In genomic region chr4:107379054-107379869, GRCh38 we compare ENCODE assay signal across 12 cellular contexts.
A peak's percentile ranks its signal among the peaks of the same experiment; 100 is the strongest.
DNase-seq lines count a peak whose midpoint lies in the region; ATAC-seq and TF ChIP-seq lines count a peak whose summit lies in the region.
"Had no signal": no experiment of that assay in that cellular context is flagged by ENCODE, and none has a peak within 500 bp of the region (broad histone marks: within the 10 kb centered on the region; RNA-seq: fewer than 3 reads in every experiment).

No MANE protein-coding gene starts in this region.

- no peaks in the 10 kb centered on the region for H4K20me1 ChIP-seq in Karpas-422 (ENCODE audit: insufficient read depth, low read depth, low read length)

- POLR2A ChIA-PET in AG04449 (lab: Yijun Ruan, JAX) = no interaction called here

- H3K9ac ChIP-seq in Karpas-422 (ENCODE audit: low read length) = no peak overlapping the region

- no peak overlapping the region for H3K4me2 ChIP-seq in Karpas-422 (ENCODE audit: low read depth, low read length, poor library complexity, severe bottlenecking)

- H3K36me3 ChIP-seq in kidney epithelial cell (ENCODE audit: control insufficient read depth, insufficient read depth, low read length) (no peaks in the 10 kb centered on the region), Karpas-422 (ENCODE audit: insufficient read depth, low read length) (no peaks in the 10 kb centered on the region)

- H3K9me2 ChIP-seq in Karpas-422 (replicated peaks; ENCODE audit: insufficient read depth, low read length) = no peaks in the 10 kb centered on the region

- ATAC-seq in HG03457 (IDR thresholded peaks at IDR 0.05; ENCODE audit: unreplicated experiment) = no peak
- ATAC-seq in GM18868 (IDR thresholded peaks at IDR 0.05; ENCODE audit: unreplicated experiment) = no peak

- H3K79me2 ChIP-seq in Karpas-422 (ENCODE audit: low read length) = no peaks in the 10 kb centered on the region

- CTCF ChIA-PET in AG04449 (lab: Yijun Ruan, JAX) = interaction anchor here (0.8 to 3.4 kb wide), 11 partner anchors 12 to 1113 kb away, joined by 3 to 10 read pairs (median 3); no protein-coding TSS in a partner anchor

- no peak overlapping the region for H3K27ac ChIP-seq in Karpas-422 (ENCODE audit: low read length)

- H2AFZ ChIP-seq in Karpas-422 (ENCODE audit: low read length) = no peak overlapping the region

- H3K4me1 ChIP-seq in Karpas-422 (ENCODE audit: low read length) = no peaks in the 10 kb centered on the region

- in situ Hi-C loops in astrocyte of the spinal cord (cut with HindIII; ENCODE audit: low sequenced_read_pairs) = no loop called here

- no peaks in the 10 kb centered on the region for H3K9me3 ChIP-seq in Karpas-422 (ENCODE audit: low read length)

- H3K4me3 ChIP-seq in AG04449 (ENCODE audit: low read depth, low read length) = no peak overlapping the region
- H3K4me3 ChIP-seq in astrocyte of the spinal cord (ENCODE audit: low read depth, low read length) = no peak overlapping the region
- H3K4me3 ChIP-seq in kidney epithelial cell (ENCODE audit: low read depth, low read length) = no peak overlapping the region
- no peak overlapping the region for H3K4me3 ChIP-seq in Karpas-422 (ENCODE audit: low read length)

- H3K27me3 ChIP-seq in kidney epithelial cell (ENCODE audit: control insufficient read depth, insufficient read depth, low read length) = no peaks in the 10 kb centered on the region
- H3K27me3 ChIP-seq in Karpas-422 (ENCODE audit: low read length) = no peaks in the 10 kb centered on the region

- peak; percentile 7 for TF ChIP-seq CTCF in AG04449 (IDR thresholded peaks at IDR 0.05; ENCODE audit: insufficient read depth, low read length, missing control alignments)
- TF ChIP-seq CTCF in astrocyte of the spinal cord (IDR thresholded peaks at IDR 0.05; ENCODE audit: low read depth, low read length) = peak; percentile 27
- TF ChIP-seq CTCF in kidney epithelial cell (IDR thresholded peaks at IDR 0.05; ENCODE audit: insufficient read depth, low read length, poor library complexity, severe bottlenecking) = no peak

- DNase-seq in AG04449 (ENCODE audit: low read depth, low spot score) = peak; percentile 12
- DNase-seq in HPDE6-E6E7 (ENCODE audit: extremely low spot score) = peak; percentile 4
- DNase-seq in astrocyte of the spinal cord (ENCODE audit: low read depth, low spot score) = peak; percentile 80
- peak; percentile 4 for DNase-seq in kidney epithelial cell (ENCODE audit: low read depth)
- DNase-seq in Karpas-422 = no peak
- DNase-seq in UCSD-AML1 (lab: John Stamatoyannopoulos, UW; ENCODE audit: unreplicated experiment) = no peak
- DNase-seq: CD8-positive, alpha-beta memory T cell; hippocampal formation; NCI-H2081; RPMI8226 had no signal

Comparison
In these comparisons a context has a peak if more than half of its experiments do, and no peak if none do; other contexts are left out.
1. DNase-seq: peak in AG04449 (single experiment), HPDE6-E6E7 (single experiment), astrocyte of the spinal cord (single experiment) and kidney epithelial cell (single experiment); none in Karpas-422 (single experiment) and UCSD-AML1 (single experiment).